ENCODE assay signal across 26 cellular contexts in genomic region chr6:36504982-36505381, GRCh38. TPM values are rescaled to one million over a fixed set of nuclear protein-coding genes. Genes with fewer than 3 reads are reported as not detected.
DNase-seq lines count a peak whose midpoint lies in the region; ATAC-seq, FAIRE-seq and TF ChIP-seq lines count a peak whose summit lies in the region.
"Had no signal": no experiment of that assay in that cellular context is flagged by ENCODE, and none has a peak within 500 bp of the region (broad histone marks: within the 10 kb centered on the region; RNA-seq: fewer than 3 reads in every experiment).

No MANE protein-coding gene starts in this region.

- TF ChIP-seq POLR2A in prostate gland (IDR thresholded peaks at IDR 0.05): no peak

- ATAC-seq in pancreas: peak in 3 of 4 donors; percentile 15 to 46 (median 41)
- ATAC-seq in HG02759 (IDR thresholded peaks at IDR 0.05; ENCODE audit: unreplicated experiment): no peak
- ATAC-seq in GM18498 (IDR thresholded peaks at IDR 0.05; ENCODE audit: unreplicated experiment): no peak
- ATAC-seq: Panc1 had no signal

- H3K4me3 ChIP-seq in AG10803 (ENCODE audit: low read length) (no peak overlapping the region), choroid plexus epithelial cell (ENCODE audit: low read depth, low read length) (no peak overlapping the region), pancreas (no peak overlapping the region), prostate gland (no peak overlapping the region)
- H3K4me3 ChIP-seq: ascending aorta, esophagus squamous epithelium, heart left ventricle, left ventricle myocardium inferior, SJCRH30 had no signal

- H3K27ac ChIP-seq in pancreas (no peak overlapping the region), prostate gland (no peak overlapping the region)
- H3K27ac ChIP-seq: ascending aorta, heart left ventricle, left ventricle myocardium inferior, SJCRH30, VCaP had no signal

- WGBS in pancreas, 2 donors: 91 to 95% methylated on average over 2 of the region's 2 CpGs
- 94% methylated on average over 2 of the region's 2 CpGs for WGBS in prostate gland

- no peak for TF ChIP-seq CTCF in AG10803 (conservative IDR thresholded peaks at IDR 0.05; ENCODE audit: low read length)
- no peak for TF ChIP-seq CTCF in choroid plexus epithelial cell (conservative IDR thresholded peaks at IDR 0.05; ENCODE audit: low read depth, low read length)
- TF ChIP-seq CTCF in pancreas (IDR thresholded peaks at IDR 0.05): no peak
- TF ChIP-seq CTCF in prostate gland (IDR thresholded peaks at IDR 0.05): no peak

- FAIRE-seq in GM19239 (lab: Jason Lieb, UNC) (peak; percentile 75), pancreas (lab: Jason Lieb, UNC) (no peak)

- H3K36me3 ChIP-seq in pancreas: no peaks in the 10 kb centered on the region
- H3K36me3 ChIP-seq in prostate gland: no peaks in the 10 kb centered on the region

- intact Hi-C loops in pancreas (cut with DNase I): no loop called here
- intact Hi-C loops in prostate gland (cut with DNase I): no loop called here

- H3K9me3 ChIP-seq in pancreas: no peaks in the 10 kb centered on the region
- H3K9me3 ChIP-seq in prostate gland: no peaks in the 10 kb centered on the region
- H3K9me3 ChIP-seq: ascending aorta, esophagus squamous epithelium, heart left ventricle, left ventricle myocardium inferior, SJCRH30 had no signal

- H3K27me3 ChIP-seq in pancreas (no peaks in the 10 kb centered on the region), prostate gland (replicated peaks; ENCODE audit: insufficient read depth) (no peaks in the 10 kb centered on the region)
- H3K27me3 ChIP-seq: ascending aorta, esophagus squamous epithelium, heart left ventricle, SJCRH30 had no signal

- peak; percentile 16 for DNase-seq in AG10803 (ENCODE audit: low read depth)
- DNase-seq in GM19239 (ENCODE audit: insufficient read length, low spot score): no peak
- DNase-seq in choroid plexus epithelial cell (ENCODE audit: low read depth): peak; percentile 56
- DNase-seq in pancreas: no peak
- DNase-seq in NCI-H2029 (lab: John Stamatoyannopoulos, UW): no peak
- DNase-seq in prostate gland (ENCODE audit: low spot score): no peak
- DNase-seq: activated CD8-positive, alpha-beta memory T cell treated with anti-CD3 and anti-CD28 coated beads, Interleukin-2, amount 50 U/mL, for 4 hours; activated naive CD4-positive, alpha-beta T cell; DMS53; esophagus squamous epithelium; GF-D8; H7; heart left ventricle; Kasumi-1; left ventricle myocardium inferior; NCI-H2107; NCI-H510A; NK-92 treated with Interleukin-12 subunit alpha and Interleukin-12 subunit beta, amount 100 ng/mL, for 24 hours; retina; SJCRH30; substantia nigra had no signal

- H3K4me1 ChIP-seq in pancreas (no peaks in the 10 kb centered on the region), prostate gland (replicated peaks) (no peaks in the 10 kb centered on the region)
- H3K4me1 ChIP-seq: ascending aorta had no signal

RNA-seq across cellular contexts. Expression of gene STK38, which starts 42.3 kb away (rescaled TPM):
- total RNA-seq in pancreas: 10 to 100 TPM in 2 of 6 donors, 1 to 10 TPM in 4; 4.7 to 18.4 (median 6.9) TPM
- polyA plus RNA-seq in pancreas: 10 to 100 TPM; 10.1 to 16.7 TPM
- 10 to 100 TPM; 16.5 to 17.7 TPM for total RNA-seq in prostate gland

Comparison
In these comparisons a context has a peak if more than half of its experiments do, and no peak if none do; other contexts are left out.
1. DNase-seq: peak in AG10803 (single experiment) and choroid plexus epithelial cell (single experiment); none in GM19239 (single experiment), pancreas (0 of 6), NCI-H2029 (single experiment) and prostate gland (single experiment).
2. ATAC-seq: peak in pancreas (3 of 4); none in HG02759 (single experiment) and GM18498 (single experiment).